Comparison of ENCODE assay signal across 36 cellular contexts in the genomic region with DNA sequence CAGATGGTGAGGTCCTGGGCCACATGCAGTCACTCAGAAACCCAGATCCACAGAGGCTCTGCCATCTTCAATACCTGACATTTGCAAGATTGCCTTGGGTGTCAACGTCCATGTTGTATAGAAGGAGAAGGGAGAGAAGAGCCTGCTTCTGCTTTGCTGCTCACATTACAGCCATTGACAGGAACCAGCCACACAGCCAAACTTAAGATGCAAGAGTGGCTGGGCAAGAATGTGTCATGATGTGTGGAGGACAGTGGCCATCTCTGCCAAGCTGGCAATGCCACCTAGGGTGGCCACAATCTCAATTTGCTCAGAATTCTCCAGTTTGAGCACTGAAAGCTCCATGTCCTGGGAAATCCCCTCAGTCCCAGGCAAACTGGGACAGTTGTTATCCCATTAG. TPM values are rescaled to one million over a fixed set of nuclear protein-coding genes. Genes with fewer than 3 reads are reported as not detected.
"Had no signal": no experiment of that assay in that cellular context is flagged by ENCODE, and none has a peak within 500 bp of the region (broad histone marks: within the 10 kb centered on the region; RNA-seq: fewer than 3 reads in every experiment).

No MANE protein-coding gene starts in this region.

- H3K9me3 Mint-ChIP-seq: activated CD8-positive, alpha-beta T cell treated with anti-CD3 and anti-CD28 coated beads for 36 hours; activated T-cell treated with anti-CD3 and anti-CD28 coated beads, Interleukin-2, amount 50 U/mL, for 4 hours; activated T-helper 17 cell treated with anti-CD3 and anti-CD28 coated beads, Interleukin-2, amount 50 U/mL, for 72 hours; T-helper 2 cell treated with Interferon-gamma antibody and Interleukin-4, amounts not matched to agents 5 μg/mL and 100 μg/mL, for 36 hours had no signal

- H3K27ac Mint-ChIP-seq: activated B cell treated with CpG ODN at 0.5 μM for 24 hours; activated CD8-positive, alpha-beta T cell treated with anti-CD3 and anti-CD28 coated beads for 36 hours; activated naive CD8-positive, alpha-beta T cell; activated T-helper 17 cell treated with anti-CD3 and anti-CD28 coated beads, Interleukin-2, amount 50 U/mL, for 72 hours; T-helper 17 cell; T-helper 2 cell treated with Interferon-gamma antibody and Interleukin-4, amounts not matched to agents 5 μg/mL and 100 μg/mL, for 36 hours had no signal

- H3K4me1 Mint-ChIP-seq: activated B cell treated with CpG ODN at 0.5 μM for 24 hours; activated T-helper 17 cell treated with anti-CD3 and anti-CD28 coated beads, Interleukin-2, amount 50 U/mL, for 72 hours had no signal

- H3K4me3 Mint-ChIP-seq: activated B cell treated with CpG ODN at 0.5 μM for 24 hours; activated CD8-positive, alpha-beta T cell treated with anti-CD3 and anti-CD28 coated beads for 36 hours; activated naive CD8-positive, alpha-beta T cell; activated T-cell treated with anti-CD3 and anti-CD28 coated beads, Interleukin-2, amount 50 U/mL, for 4 hours; activated T-helper 17 cell treated with anti-CD3 and anti-CD28 coated beads, Interleukin-2, amount 50 U/mL, for 72 hours; T-helper 17 cell; T-helper 2 cell treated with Interferon-gamma antibody and Interleukin-4, amounts not matched to agents 5 μg/mL and 100 μg/mL, for 36 hours had no signal

- ATAC-seq: activated CD4-positive, CD25-positive, alpha-beta regulatory T cell treated with anti-CD3 and anti-CD28 coated beads, Interleukin-2, amount 50 U/mL, for 24 hours; activated CD8-positive, alpha-beta T cell treated with anti-CD3 and anti-CD28 coated beads for 36 hours; activated T-cell treated with anti-CD3 and anti-CD28 coated beads, Interleukin-2, amount 50 U/mL, for 4 hours; activated T-helper 17 cell treated with anti-CD3 and anti-CD28 coated beads, Interleukin-2, amount 50 U/mL, for 72 hours; body of pancreas; gastroesophageal sphincter; T-helper 17 cell had no signal

- H3K4me1 ChIP-seq: body of pancreas, colonic mucosa, esophagus squamous epithelium, gastroesophageal sphincter had no signal

- H3K9me3 ChIP-seq: body of pancreas, colonic mucosa, esophagus squamous epithelium, gastroesophageal sphincter had no signal

- H3K27me3 ChIP-seq: body of pancreas, colonic mucosa, esophagus squamous epithelium, gastroesophageal sphincter had no signal

- H3K36me3 ChIP-seq: colonic mucosa, esophagus squamous epithelium, gastroesophageal sphincter, WERI-Rb-1 had no signal

- H3K4me3 ChIP-seq: body of pancreas, colonic mucosa, esophagus squamous epithelium, gastroesophageal sphincter had no signal

- DNase-seq: activated B cell treated with CpG ODN at 0.5 μM for 24 hours; activated CD4-positive, alpha-beta T cell treated with anti-CD3 and anti-CD28 coated beads for 48 hours; activated CD4-positive, alpha-beta T cell treated with anti-CD3 and anti-CD28 coated beads, Interleukin-2, amount 50 U/mL, for 1 hour; activated CD4-positive, alpha-beta T cell treated with anti-CD3 and anti-CD28 coated beads, Interleukin-2, amount 50 U/mL, for 48 hours; activated CD8-positive, alpha-beta memory T cell treated with anti-CD3 and anti-CD28 coated beads for 24 hours; activated CD8-positive, alpha-beta T cell treated with anti-CD3 and anti-CD28 coated beads for 36 hours; activated effector memory CD4-positive, alpha-beta T cell treated with Interleukin-2 at 50 U/mL for 16 hours; activated gamma-delta T cell treated with Interleukin-2 at 50 U/mL for 16 hours; activated naive CD4-positive, alpha-beta T cell treated with anti-CD3 and anti-CD28 coated beads, Interleukin-2, amount 50 U/mL, for 16 hours; activated naive CD4-positive, alpha-beta T cell treated with Interleukin-2 at 50 U/mL for 16 hours; activated T-cell treated with anti-CD3 and anti-CD28 coated beads, Interleukin-2, amount 50 U/mL, for 4 hours; amygdala; aorta; body of pancreas; central memory CD4-positive, alpha-beta T cell; cerebellar nuclear complex; colonic mucosa; effector CD8-positive, alpha-beta T cell; esophagus squamous epithelium; foreskin melanocyte; head of caudate nucleus; T-helper 1 cell; T-helper 17 cell; T1000; WERI-Rb-1 had no signal

- H3K27ac ChIP-seq: body of pancreas, colonic mucosa, epithelial cell of prostate, esophagus squamous epithelium, gastroesophageal sphincter, WERI-Rb-1 had no signal

- H3K36me3 Mint-ChIP-seq: activated naive CD8-positive, alpha-beta T cell had no signal

RNA-seq across cellular contexts. Expression of a gene that starts 25.9 kb away (rescaled TPM):
- total RNA-seq: activated B cell treated with CpG ODN at 0.5 μM for 24 hours; activated CD8-positive, alpha-beta T cell treated with anti-CD3 and anti-CD28 coated beads for 36 hours; activated T-cell treated with anti-CD3 and anti-CD28 coated beads, Interleukin-2, amount 50 U/mL, for 4 hours; activated T-helper 17 cell treated with anti-CD3 and anti-CD28 coated beads, Interleukin-2, amount 50 U/mL, for 72 hours; aorta; body of pancreas; colonic mucosa; dermis microvascular lymphatic vessel endothelial cell; endothelial cell of umbilical vein; esophagus squamous epithelium; fibroblast of lung; fibroblast of villous mesenchyme; T-helper 17 cell had no signal
- polyA plus RNA-seq: aorta, endothelial cell of umbilical vein, esophagus, fibroblast of lung had no signal
